In genomic region chr5:1314564-1314982, GRCh38 we compare ENCODE assay signal across 15 cellular contexts. TPM values are rescaled to one million over a fixed set of nuclear protein-coding genes. Genes with fewer than 3 reads are reported as not detected.
A peak's percentile ranks its signal among the peaks of the same experiment; 100 is the strongest.
DNase-seq lines count a peak whose midpoint lies in the region; ATAC-seq and TF ChIP-seq lines count a peak whose summit lies in the region.
"Had no signal": no experiment of that assay in that cellular context is flagged by ENCODE, and none has a peak within 500 bp of the region (broad histone marks: within the 10 kb centered on the region; RNA-seq: fewer than 3 reads in every experiment).

No MANE protein-coding gene starts in this region.

- H2AK5ac ChIP-seq in neuronal stem cell (ENCODE audit: low read depth, low read length) = peak overlapping the region; percentile 64

- H2BK15ac ChIP-seq in neuronal stem cell (ENCODE audit: low read length) = no peak overlapping the region

- WGBS in neuronal stem cell (ENCODE audit: extremely low coverage in 2 of 2, insufficient read length in 2 of 2, insufficient replicate concordance in 1 of 2), 2 donors = no CpG with 5 or more reads among the region's 13 CpGs

- H3K9me3 ChIP-seq in DND-41 (ENCODE audit: insufficient read depth, low read length, severe bottlenecking) = peaks cover 20% of the 10 kb centered on the region
- peaks cover 0 to 6% of the 10 kb centered on the region in 2 donors for H3K9me3 ChIP-seq in neuronal stem cell (replicated peaks in 1 of 2; ENCODE audit: control insufficient read depth in 2 of 2, insufficient read depth in 1 of 2, low read depth in 1 of 2, low read length in 2 of 2)
- H3K9me3 ChIP-seq: tibial nerve had no signal

- H3K4me1 ChIP-seq in DND-41 (ENCODE audit: insufficient read depth, low read length) (peaks cover 88% of the 10 kb centered on the region), neuronal stem cell (ENCODE audit: control insufficient read depth in 2 of 2, insufficient read depth in 1 of 2, low read depth in 1 of 2, low read length in 2 of 2) (peaks cover 0 to 6% of the 10 kb centered on the region in 2 donors)

- H3K4me2 ChIP-seq in DND-41 (ENCODE audit: insufficient read depth, low read length) = peak overlapping the region; percentile 62
- no peak overlapping the region for H3K4me2 ChIP-seq in neuronal stem cell (ENCODE audit: insufficient read depth, low read length, poor library complexity, severe bottlenecking)

- H4K20me1 ChIP-seq in DND-41 (ENCODE audit: insufficient read depth, low read length) = no peaks in the 10 kb centered on the region

- peak overlapping the region; percentile 29 for H3K18ac ChIP-seq in neuronal stem cell (ENCODE audit: low read length)

- TF ChIP-seq CTCF in DND-41 (IDR thresholded peaks at IDR 0.05; ENCODE audit: borderline replicate concordance, extremely low read depth, low read length, poor library complexity, severe bottlenecking) = no peak

- H3K79me1 ChIP-seq in neuronal stem cell (ENCODE audit: low read depth, low read length) = no peaks in the 10 kb centered on the region

- H3K36me3 ChIP-seq in DND-41 (ENCODE audit: insufficient read depth, low read length) (peaks cover 24% of the 10 kb centered on the region), neuronal stem cell (replicated peaks in 1 of 2; ENCODE audit: control insufficient read depth in 2 of 2, insufficient read depth in 2 of 2, low read length in 2 of 2) (peaks cover 12 to 28% of the 10 kb centered on the region in 2 donors)

- peak overlapping the region; percentile 96 for H3K27ac ChIP-seq in DND-41 (ENCODE audit: low read length)
- no peak overlapping the region for H3K27ac ChIP-seq in neuronal stem cell (replicated peaks; ENCODE audit: low read length)
- H3K27ac ChIP-seq: heart right ventricle, tibial nerve had no signal

- H2AFZ ChIP-seq in DND-41 (ENCODE audit: low read depth, low read length) (no peak overlapping the region), neuronal stem cell (ENCODE audit: low read length) (no peak overlapping the region)

- H2BK5ac ChIP-seq in neuronal stem cell (ENCODE audit: low read length) = no peak overlapping the region

- H3K79me2 ChIP-seq in DND-41 (ENCODE audit: insufficient read depth, low read length) = peaks cover 14% of the 10 kb centered on the region

- peak overlapping the region; percentile 88 for H3K9ac ChIP-seq in DND-41 (ENCODE audit: low read depth, low read length)
- H3K9ac ChIP-seq in neuronal stem cell (ENCODE audit: low read depth, low read length, poor library complexity) = no peak overlapping the region

- no peak overlapping the region for H4K8ac ChIP-seq in neuronal stem cell (ENCODE audit: low read depth, low read length)

- H2BK120ac ChIP-seq in neuronal stem cell (ENCODE audit: low read depth, low read length) = no peak overlapping the region

- H3K27me3 ChIP-seq in DND-41 (ENCODE audit: insufficient read depth, low read length, poor library complexity) (no peaks in the 10 kb centered on the region), neuronal stem cell (ENCODE audit: control insufficient read depth in 3 of 3, insufficient read depth in 3 of 3, low read depth in 1 of 3, low read length in 3 of 3) (no peaks in the 10 kb centered on the region)
- H3K27me3 ChIP-seq: tibial nerve had no signal

- H3K4me3 ChIP-seq in DND-41 (ENCODE audit: low read depth in 1 of 2, low read length in 2 of 2) = peak overlapping the region in 1 of 2 experiments; percentile 44; a peak in 2 of 4 replicates
- H3K4me3 ChIP-seq in neuronal stem cell (ENCODE audit: low read length in 2 of 2) = no peak overlapping the region
- H3K4me3 ChIP-seq: heart right ventricle, tibial nerve had no signal

- no peak overlapping the region for H3K4ac ChIP-seq in neuronal stem cell (ENCODE audit: low read length)

- H2BK12ac ChIP-seq in neuronal stem cell (ENCODE audit: low read length) = no peak overlapping the region

- H3K14ac ChIP-seq in neuronal stem cell (ENCODE audit: low read length) = no peak overlapping the region

- ATAC-seq in DND-41 (ENCODE audit: insufficient read depth, low read depth) = no peak
- ATAC-seq in GM21390 (IDR thresholded peaks at IDR 0.05; ENCODE audit: unreplicated experiment) = no peak
- no peak for ATAC-seq in HG03196 (IDR thresholded peaks at IDR 0.05; ENCODE audit: unreplicated experiment)
- ATAC-seq in GM19324 (IDR thresholded peaks at IDR 0.05; ENCODE audit: low FRiP score, unreplicated experiment) = no peak
- ATAC-seq: heart right ventricle had no signal

- DNase-seq in DMS53 (lab: John Stamatoyannopoulos, UW) (peak; percentile 57), DMS53 treated with DMSO at 0.1 percent for 48 hours (lab: John Stamatoyannopoulos, UW; ENCODE audit: unreplicated experiment) (no peak), DND-41 (peak; percentile 39), neuronal stem cell (ENCODE audit: low spot score) (no peak)
- DNase-seq in activated CD8-positive, alpha-beta memory T cell treated with anti-CD3 and anti-CD28 coated beads, Interleukin-2, amount 50 U/mL, for 4 hours = peak; percentile 13
- DNase-seq: amniotic stem cell, Calu3, erythroblast, heart right ventricle, kidney glomerular epithelial cell, Right ventricle myocardium superior had no signal

- peak overlapping the region; percentile 82 for H3K23ac ChIP-seq in neuronal stem cell (ENCODE audit: low read depth, low read length, poor library complexity)

- H4K91ac ChIP-seq in neuronal stem cell (ENCODE audit: low read depth, low read length, poor library complexity) = no peak overlapping the region

RNA-seq across cellular contexts. Expression of gene TERT, which starts 19.7 kb away (rescaled TPM):
- polyA plus RNA-seq in neuronal stem cell (2013, experiment 1 of 2) = 2.5 TPM
- polyA plus RNA-seq in neuronal stem cell (2013, experiment 2 of 2) = 2.5 TPM
- polyA plus RNA-seq: heart right ventricle had no signal

RNA-seq across cellular contexts. Expression of gene CLPTM1L, which starts 30.3 kb away (rescaled TPM):
- 49.2 TPM for polyA plus RNA-seq in neuronal stem cell (2013, experiment 1 of 2)
- 50.1 TPM for polyA plus RNA-seq in neuronal stem cell (2013, experiment 2 of 2)

Comparison
In these comparisons a context has a peak if more than half of its experiments do, and no peak if none do; other contexts are left out.
1. DNase-seq: peak in DMS53 (single experiment), DND-41 (single experiment) and activated CD8-positive, alpha-beta memory T cell treated with anti-CD3 and anti-CD28 coated beads, Interleukin-2, amount 50 U/mL, for 4 hours (single experiment); none in DMS53 treated with DMSO at 0.1 percent for 48 hours (single experiment) and neuronal stem cell (single experiment).